26 cellular contexts compared by ENCODE assay signal in genomic region chr15:90675464-90675863, GRCh38. TPM values are rescaled to one million over a fixed set of nuclear protein-coding genes. Genes with fewer than 3 reads are reported as not detected.
DNase-seq lines count a peak whose midpoint lies in the region; ATAC-seq and TF ChIP-seq lines count a peak whose summit lies in the region.
"Had no signal": no experiment of that assay in that cellular context is flagged by ENCODE, and none has a peak within 500 bp of the region (broad histone marks: within the 10 kb centered on the region; RNA-seq: fewer than 3 reads in every experiment).

No MANE protein-coding gene starts in this region.

- H2AFZ ChIP-seq in GM23338 (no peak overlapping the region), IMR-90 (replicated peaks; ENCODE audit: low read length, poor library complexity) (peak overlapping the region; percentile 37), osteoblast (ENCODE audit: low read length) (no peak overlapping the region)

- peaks cover 11% of the 10 kb centered on the region for H3K9me1 ChIP-seq in IMR-90 (ENCODE audit: insufficient read depth, low read length)

- no peak for TF ChIP-seq POLR2A in IMR-90 (IDR thresholded peaks at IDR 0.05; ENCODE audit: low read depth, low read length)

- H4K20me1 ChIP-seq in GM23338 (replicated peaks; ENCODE audit: insufficient read depth) (no peaks in the 10 kb centered on the region), IMR-90 (ENCODE audit: insufficient read depth, low read length) (peaks cover 5% of the 10 kb centered on the region), osteoblast (ENCODE audit: insufficient read depth, low read length) (no peaks in the 10 kb centered on the region)
- H4K20me1 ChIP-seq: BLaER1 had no signal

- WGBS in IMR-90 (ENCODE audit: extremely low coverage in 2 of 2, insufficient read length in 1 of 2), 2 experiments, result no CpG with 5 or more reads among the region's 5 CpGs

- H3K27me3 ChIP-seq in GM23338 (ENCODE audit: insufficient read depth) (no peaks in the 10 kb centered on the region), IMR-90 (ENCODE audit: control insufficient read depth, insufficient read depth, low read length) (no peaks in the 10 kb centered on the region; the same call in 1 of the 2 replicates), osteoblast (ENCODE audit: insufficient read depth, low read length) (no peaks in the 10 kb centered on the region)
- H3K27me3 ChIP-seq: BE2C, BLaER1 had no signal

- H3K9me3 Mint-ChIP-seq in GM23338, result no peaks in the 10 kb centered on the region

- 0 out of 2 replicates have a peak overlapping the region, but pooled peaks have one; percentile 19 for H3K27ac ChIP-seq in GM23338 (ENCODE audit: low read depth)
- H3K27ac ChIP-seq in IMR-90 (ENCODE audit: insufficient read depth, low read length), result no peak overlapping the region
- no peak overlapping the region for H3K27ac ChIP-seq in osteoblast (ENCODE audit: low read depth, low read length)
- H3K27ac ChIP-seq: BLaER1 had no signal

- H2BK5ac ChIP-seq in IMR-90 (ENCODE audit: low read depth, low read length, poor library complexity, severe bottlenecking), result no peak overlapping the region

- no peak overlapping the region for H3K4me3 Mint-ChIP-seq in GM23338
- H3K4me3 Mint-ChIP-seq: CD14-positive monocyte; CD4-positive, alpha-beta memory T cell; CD8-positive, alpha-beta memory T cell had no signal

- H2BK15ac ChIP-seq in IMR-90 (ENCODE audit: low read depth, low read length), result no peak overlapping the region

- no peak overlapping the region for H4K91ac ChIP-seq in IMR-90 (ENCODE audit: insufficient read depth, low read depth, low read length)

- intact Hi-C loops in IMR-90 (cut with micrococcal nuclease), result no loop called here

- H3K79me2 ChIP-seq in GM23338 (replicated peaks; ENCODE audit: insufficient read depth) (no peaks in the 10 kb centered on the region), osteoblast (ENCODE audit: insufficient read depth, low read length) (no peaks in the 10 kb centered on the region)

- no peak overlapping the region for H3K4ac ChIP-seq in IMR-90 (ENCODE audit: low read depth, low read length)

- H3K56ac ChIP-seq in IMR-90 (ENCODE audit: extremely low read depth, insufficient read depth, low read length), result no peak overlapping the region

- H3K4me1 ChIP-seq in GM23338 (ENCODE audit: insufficient read depth) (no peaks in the 10 kb centered on the region), IMR-90 (ENCODE audit: control insufficient read depth, insufficient read depth, low read length) (peaks cover 5% of the 10 kb centered on the region), osteoblast (ENCODE audit: insufficient read depth, low read length) (peaks cover 11% of the 10 kb centered on the region)
- H3K4me1 ChIP-seq: BE2C had no signal

- H3K4me2 ChIP-seq in GM23338 (no peak overlapping the region), IMR-90 (ENCODE audit: low read depth, low read length) (no peak overlapping the region), osteoblast (ENCODE audit: insufficient read depth, low read length) (no peak overlapping the region)
- H3K4me2 ChIP-seq: BLaER1 had no signal

- no peak overlapping the region for H3K4me3 ChIP-seq in GM23338
- H3K4me3 ChIP-seq in IMR-90 (ENCODE audit: insufficient read depth, low read depth, low read length), result no peak overlapping the region
- no peak overlapping the region for H3K4me3 ChIP-seq in osteoblast (ENCODE audit: insufficient read depth, low read length)
- H3K4me3 ChIP-seq: BLaER1, GM12878 had no signal

- no peak for TF ChIP-seq CTCF in GM23338 (conservative IDR thresholded peaks at IDR 0.05; ENCODE audit: low read depth in 2 of 2)
- no peak for TF ChIP-seq CTCF in IMR-90 (conservative IDR thresholded peaks at IDR 0.05; ENCODE audit: low read depth, low read length)
- TF ChIP-seq CTCF in osteoblast (IDR thresholded peaks at IDR 0.05; ENCODE audit: extremely low read depth, low read depth, low read length), result no peak

- BruUV-seq in IMR-90 (replicated peaks; lab: Mats Ljungman, UMichigan), result no TSS peak

- H4K5ac ChIP-seq in IMR-90 (ENCODE audit: low read depth, low read length), result no peak overlapping the region

- no peak overlapping the region for H3K23ac ChIP-seq in IMR-90 (ENCODE audit: low read depth, low read length)

- H3K36me3 Mint-ChIP-seq in GM23338 (ENCODE audit: low read depth), result no peaks in the 10 kb centered on the region
- H3K36me3 Mint-ChIP-seq: CD14-positive monocyte; CD4-positive, alpha-beta memory T cell; CD4-positive, CD25-positive, alpha-beta regulatory T cell; CD8-positive, alpha-beta memory T cell had no signal

- TF ChIP-seq RAD21 in IMR-90 (IDR thresholded peaks at IDR 0.05; ENCODE audit: low read length), result no peak

- H3K27me3 Mint-ChIP-seq in GM23338 (ENCODE audit: insufficient read depth, low read depth, poor library complexity), result peaks cover 9% of the 10 kb centered on the region
- H3K27me3 Mint-ChIP-seq: CD4-positive, alpha-beta memory T cell had no signal

- no peak overlapping the region for H3K18ac ChIP-seq in IMR-90 (ENCODE audit: low read depth, low read length)

- H3K4me1 Mint-ChIP-seq in GM23338, result no peaks in the 10 kb centered on the region; the same call in 2 of the 3 replicates

- 0 out of 2 replicates have a peak, but pooled peaks cover 5% of the 10 kb centered on the region for H3K9me2 ChIP-seq in GM23338 (ENCODE audit: insufficient read depth)

- peak; percentile 9 for DNase-seq in activated effector memory CD4-positive, alpha-beta T cell treated with anti-CD3 and anti-CD28 coated beads, Interleukin-2, amount 50 U/mL, for 16 hours
- no peak for DNase-seq in activated effector memory CD4-positive, alpha-beta T cell treated with Interleukin-2 at 50 U/mL for 16 hours
- DNase-seq in GM23338 (ENCODE audit: low spot score), result no peak
- DNase-seq in IMR-90, result no peak
- peak; percentile 8 for DNase-seq in osteoblast (ENCODE audit: insufficient read length, low spot score, missing footprints)
- DNase-seq in stimulated activated CD4-positive, alpha-beta T cell treated with anti-CD3 and anti-CD28 coated beads, Interleukin-4, amount 100 ng/mL, for 1 hour, result no peak
- no peak for DNase-seq in RPMI8226
- DNase-seq: 8988T; ACHN; BE2C; C1 segment of cervical spinal cord; CD4-positive, alpha-beta memory T cell; CD4-positive, CD25-positive, alpha-beta regulatory T cell; CD8-positive, alpha-beta memory T cell; COR-L47; DMS 273 treated with DMSO at 0.1 percent for 48 hours; DMS153; DMS53; DMS79; DND-41; EL; GDM1 had no signal

- no peak overlapping the region for H2AK9ac ChIP-seq in IMR-90 (replicated peaks; ENCODE audit: low read depth, low read length, poor library complexity)

- no peaks in the 10 kb centered on the region for H3K79me1 ChIP-seq in IMR-90 (ENCODE audit: low read depth in 1 of 2, low read length in 2 of 2)

- H3K9me3 ChIP-seq in IMR-90 (ENCODE audit: control insufficient read depth, insufficient read depth, low read length) (no peaks in the 10 kb centered on the region), osteoblast (ENCODE audit: low read depth, low read length) (no peaks in the 10 kb centered on the region)
- H3K9me3 ChIP-seq: BE2C had no signal

- no peaks in the 10 kb centered on the region for H3F3A ChIP-seq in GM23338 (replicated peaks; ENCODE audit: low read depth)

- H2BK120ac ChIP-seq in IMR-90 (ENCODE audit: low read depth, low read length), result no peak overlapping the region

- no peak overlapping the region for H3K14ac ChIP-seq in IMR-90 (replicated peaks; ENCODE audit: low read depth, low read length)

- no peak for ATAC-seq in GM23338
- no peak for ATAC-seq in IMR-90 (ENCODE audit: low read depth)
- no peak for ATAC-seq in GM18867 (IDR thresholded peaks at IDR 0.05; ENCODE audit: unreplicated experiment)
- ATAC-seq: GM12878 had no signal

- no peak overlapping the region for H3K27ac Mint-ChIP-seq in GM23338
- H3K27ac Mint-ChIP-seq: CD14-positive monocyte; CD4-positive, alpha-beta memory T cell; CD4-positive, CD25-positive, alpha-beta regulatory T cell; CD8-positive, alpha-beta memory T cell had no signal

- CTCF ChIA-PET in IMR-90 (lab: Yijun Ruan, JAX), result no interaction called here

- POLR2A ChIA-PET in IMR-90 (lab: Charles Lee; ENCODE audit: unreplicated experiment), result no interaction called here

- no peak overlapping the region for H2AK5ac ChIP-seq in IMR-90 (ENCODE audit: low read depth, low read length)

- no peak overlapping the region for H3K9ac ChIP-seq in IMR-90 (ENCODE audit: low read depth, low read length)
- H3K9ac ChIP-seq: BLaER1 had no signal

- no peak overlapping the region for H4K8ac ChIP-seq in IMR-90 (ENCODE audit: low read depth in 2 of 2, low read length in 2 of 2)

- H3K36me3 ChIP-seq in GM23338 (ENCODE audit: insufficient read depth) (no peaks in the 10 kb centered on the region), IMR-90 (ENCODE audit: control insufficient read depth, insufficient read depth, low read length) (no peaks in the 10 kb centered on the region), osteoblast (ENCODE audit: insufficient read depth, low read length) (no peaks in the 10 kb centered on the region)
- H3K36me3 ChIP-seq: BE2C, BLaER1 had no signal

- dilution Hi-C loops in IMR-90 (cut with HindIII; ENCODE audit: low sequenced_read_pairs, unreplicated experiment), result no loop called here

- no peak overlapping the region for H2BK20ac ChIP-seq in IMR-90 (ENCODE audit: low read depth, low read length)

- in situ Hi-C loops in IMR-90 (cut with MboI; ENCODE audit: low sequenced_read_pairs), result no loop called here

TF ChIP-seq in GM23338, 12 proteins besides CTCF, POLR2A, EP300 and RAD21 (continues in another document):
- TF ChIP-seq STAT1 (IDR thresholded peaks at IDR 0.05; ENCODE audit: unreplicated experiment) (no peak), EZH2phosphoT487 (IDR thresholded peaks at IDR 0.05; ENCODE audit: unreplicated experiment) (no peak), ZNF114 (CRISPR knock-in tag; IDR thresholded peaks at IDR 0.05) (no peak), ZNF331 (CRISPR knock-in tag; IDR thresholded peaks at IDR 0.05; ENCODE audit: low read depth) (no peak), EZH2 (IDR thresholded peaks at IDR 0.05; ENCODE audit: low read depth, unreplicated experiment) (no peak)

TF ChIP-seq in IMR-90, 13 proteins besides CTCF, POLR2A, EP300 and RAD21 (continues in another document):
- TF ChIP-seq BHLHE40 (IDR thresholded peaks at IDR 0.05; ENCODE audit: low read depth, low read length), result no peak
- no peak for TF ChIP-seq CHD1 (IDR thresholded peaks at IDR 0.05; ENCODE audit: low read depth, low read length)
- TF ChIP-seq RFX5 (IDR thresholded peaks at IDR 0.05; ENCODE audit: low read depth, low read length), result no peak
- no peak for TF ChIP-seq CEBPB (IDR thresholded peaks at IDR 0.05; ENCODE audit: low read depth, low read length)
- TF ChIP-seq SMC3 (IDR thresholded peaks at IDR 0.05; ENCODE audit: low read depth, low read length), result no peak
- TF ChIP-seq MXI1 (IDR thresholded peaks at IDR 0.05; ENCODE audit: borderline replicate concordance, low read depth, low read length), result no peak

RNA-seq across cellular contexts. Expression of gene BLM, which starts 41.7 kb away (rescaled TPM):
- total RNA-seq in GM23338 (2014; rRNA removed; shearing (Covaris generic)), result 43.1 and 46.0 TPM in 2 replicates
- polyA plus RNA-seq in GM23338 (2016; fragmentation: Nextera tagmentation; extraction: Ambion mirVana), result 43.3 and 43.9 TPM in 2 replicates
- 6.5 and 7.2 TPM in 2 replicates for total RNA-seq in IMR-90 (2012; rRNA removed)
- 2.3 and 2.5 TPM in 2 replicates for polyA plus RNA-seq in IMR-90 (2012; rRNA removed)
- 0.26 and 0.64 TPM in 2 replicates for polyA plus RNA-seq in IMR-90 (2012; cell fraction: cytosol; rRNA removed)
- polyA plus RNA-seq in IMR-90 (2012; cell fraction: nucleus; rRNA removed; ENCODE audit: low replicate concordance), result 0.27 and 1.7 TPM in 2 replicates
- 1.4 and 1.5 TPM in 2 replicates for total RNA-seq in osteoblast

Comparison
In these comparisons a context has a peak if more than half of its experiments do, and no peak if none do; other contexts are left out.
1. DNase-seq: peak in activated effector memory CD4-positive, alpha-beta T cell treated with anti-CD3 and anti-CD28 coated beads, Interleukin-2, amount 50 U/mL, for 16 hours (single experiment) and osteoblast (single experiment); none in activated effector memory CD4-positive, alpha-beta T cell treated with Interleukin-2 at 50 U/mL for 16 hours (single experiment), GM23338 (single experiment), IMR-90 (single experiment), stimulated activated CD4-positive, alpha-beta T cell treated with anti-CD3 and anti-CD28 coated beads, Interleukin-4, amount 100 ng/mL, for 1 hour (single experiment) and RPMI8226 (single experiment).